Comparison of ENCODE assay signal across 8 cellular contexts in genomic region chr12:2795291-2796186, GRCh38. TPM values are rescaled to one million over a fixed set of nuclear protein-coding genes. Genes with fewer than 3 reads are reported as not detected.
DNase-seq lines count a peak whose midpoint lies in the region; ATAC-seq and TF ChIP-seq lines count a peak whose summit lies in the region.

No MANE protein-coding gene starts in this region.

- H3K4me1 ChIP-seq in esophagus (ENCODE audit: control insufficient read depth in 2 of 2, insufficient read depth in 2 of 2, low read length in 1 of 2) (peaks cover 0 to 17% of the 10 kb centered on the region in 2 donors), muscle layer of colon (ENCODE audit: insufficient read depth, low read length) (peaks cover 24% of the 10 kb centered on the region)

- no peaks in the 10 kb centered on the region for H3K9me3 ChIP-seq in esophagus (ENCODE audit: control insufficient read depth in 2 of 2, insufficient read depth in 1 of 2, low read depth in 1 of 2, low read length in 1 of 2)
- no peaks in the 10 kb centered on the region for H3K9me3 ChIP-seq in muscle layer of colon (ENCODE audit: low read length)

- TF ChIP-seq POLR2A in GM18951 (IDR thresholded peaks at IDR 0.05; ENCODE audit: extremely low read depth, insufficient read depth, insufficient read length) = peak; percentile 53

- in situ Hi-C loops in GM18951 (cut with MboI; ENCODE audit: low sequenced_read_pairs, unreplicated experiment) = no loop called here

- H3K36me3 ChIP-seq in esophagus (ENCODE audit: control insufficient read depth in 2 of 2, insufficient read depth in 2 of 2, low read length in 1 of 2) (peaks cover 17 to 25% of the 10 kb centered on the region in 2 donors), muscle layer of colon (ENCODE audit: insufficient read depth, low read length) (peaks cover 36% of the 10 kb centered on the region)

- peak; percentile 47 for ATAC-seq in HG03139 (IDR thresholded peaks at IDR 0.05; ENCODE audit: unreplicated experiment)

- H3K9ac ChIP-seq in muscle layer of colon (ENCODE audit: low read length) = peak overlapping the region; percentile 45

- H3K27ac ChIP-seq in esophagus (ENCODE audit: low read depth in 2 of 2, low read length in 1 of 2) (peak overlapping the region; percentile 60 to 79), muscle layer of colon (ENCODE audit: low read depth, low read length) (peak overlapping the region; percentile 72)

- DNase-seq in Ammon's horn (ENCODE audit: low spot score) = peak; percentile 89
- DNase-seq in NCI-H82 (lab: John Stamatoyannopoulos, UW) = peak; percentile 78
- peak; percentile 68 for DNase-seq in activated T-cell treated with anti-CD3 and anti-CD28 coated beads for 48 hours (ENCODE audit: low read depth)
- peak; percentile 59 for DNase-seq in stimulated activated CD8-positive, alpha-beta memory T cell treated with anti-CD3 and anti-CD28 coated beads, Interleukin-7, amount 100 ng/mL, for 24 hours (ENCODE audit: low read depth)

- H3K4me3 ChIP-seq in esophagus (ENCODE audit: low read depth in 1 of 2, low read length in 2 of 2) (peak overlapping the region; percentile 78 to 86), muscle layer of colon (ENCODE audit: low read depth in 1 of 2, low read length in 2 of 2) (peak overlapping the region; percentile 72 to 88)

- WGBS in esophagus, 2 donors = 0% methylated on average over 32 to 111 of the region's 111 CpGs

- H3K27me3 ChIP-seq in esophagus (ENCODE audit: control insufficient read depth in 1 of 2, insufficient read depth in 2 of 2, low read length in 2 of 2) = no peaks in the 10 kb centered on the region
- no peaks in the 10 kb centered on the region for H3K27me3 ChIP-seq in muscle layer of colon (ENCODE audit: control insufficient read depth in 1 of 2, insufficient read depth in 2 of 2, low read length in 2 of 2)

RNA-seq across cellular contexts. Expression of gene FKBP4, which starts 0.8 kb away (rescaled TPM):
- polyA plus RNA-seq in esophagus = 10 to 100 TPM; 42.0 to 56.6 TPM

RNA-seq across cellular contexts. Expression of gene ITFG2, which starts 16.9 kb away (rescaled TPM):
- 10 to 100 TPM; 19.9 to 31.2 TPM for polyA plus RNA-seq in esophagus

RNA-seq across cellular contexts. Expression of gene NRIP2, which starts 39.3 kb away (rescaled TPM):
- under 1 TPM; 0.47 to 0.67 TPM for polyA plus RNA-seq in esophagus

Comparison
In these comparisons a context has a peak if more than half of its experiments do, and no peak if none do; other contexts are left out.
1. Peak in every context shown above with its lines: DNase-seq, ATAC-seq, H3K4me3 ChIP-seq and H3K27ac ChIP-seq.